ENCODE assay signal across 1 cellular context in genomic region chr4:997375-998071, GRCh38.
TF ChIP-seq lines count a peak whose summit lies in the region.

No MANE protein-coding gene starts in this region.

TF ChIP-seq in HepG2, 621 proteins besides CTCF, POLR2A, EP300 and RAD21 (continued from another document):
- TF ChIP-seq RARA (CRISPR knock-in tag; IDR thresholded peaks at IDR 0.05) (no peak), GZF1 (CRISPR knock-in tag; IDR thresholded peaks at IDR 0.05) (no peak), ZNF160 (CRISPR knock-in tag; IDR thresholded peaks at IDR 0.05) (no peak), KDM2A (CRISPR knock-in tag; IDR thresholded peaks at IDR 0.05; ENCODE audit: borderline replicate concordance, low read depth) (no peak)
